21 cellular contexts compared by ENCODE assay signal in the genomic region with DNA sequence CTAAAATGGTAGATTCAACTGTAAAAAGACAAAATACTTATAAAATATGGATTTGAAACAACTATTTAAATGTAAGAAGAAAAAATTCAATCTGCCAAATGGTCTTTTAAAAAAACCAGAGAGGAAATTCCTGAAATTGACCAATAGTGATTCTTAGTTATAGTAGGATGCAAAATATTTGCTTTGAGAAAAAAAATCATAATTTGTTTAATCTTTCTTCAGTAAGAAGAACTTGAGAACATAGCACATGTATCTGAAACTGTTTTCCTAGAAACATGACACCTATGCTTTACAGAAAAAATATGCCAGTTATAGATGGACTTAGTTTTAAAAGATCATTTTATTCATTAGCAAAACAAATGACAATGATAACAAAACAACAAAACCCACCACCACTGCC.
A peak's percentile ranks its signal among the peaks of the same experiment; 100 is the strongest.
DNase-seq lines count a peak whose midpoint lies in the region; FAIRE-seq and TF ChIP-seq lines count a peak whose summit lies in the region.
"Had no signal": no experiment of that assay in that cellular context is flagged by ENCODE, and none has a peak within 500 bp of the region (broad histone marks: within the 10 kb centered on the region; RNA-seq: fewer than 3 reads in every experiment).

No MANE protein-coding gene starts in this region.

- H2BK120ac ChIP-seq in neuronal stem cell (ENCODE audit: low read depth, low read length): no peak overlapping the region

- no peak overlapping the region for H3K4me2 ChIP-seq in neuronal stem cell (ENCODE audit: insufficient read depth, low read length, poor library complexity, severe bottlenecking)

- no peaks in the 10 kb centered on the region for H3K36me3 Mint-ChIP-seq in nephron (ENCODE audit: low read depth)
- H3K36me3 Mint-ChIP-seq: CD4-positive, alpha-beta memory T cell had no signal

- H3K27ac ChIP-seq in small intestine (ENCODE audit: low read depth in 1 of 2, low read length in 1 of 2) (no peak overlapping the region), substantia nigra (ENCODE audit: low read depth, low read length, poor library complexity, severe bottlenecking) (no peak overlapping the region), neuronal stem cell (replicated peaks; ENCODE audit: low read length) (no peak overlapping the region)
- H3K27ac ChIP-seq: C4-2B, HL-60 had no signal

- peak overlapping the region; percentile 3 to 59 (median 25) for H3K27ac Mint-ChIP-seq in nephron
- H3K27ac Mint-ChIP-seq: CD4-positive, alpha-beta memory T cell had no signal

- H2AK5ac ChIP-seq in neuronal stem cell (ENCODE audit: low read depth, low read length): no peak overlapping the region

- no peak overlapping the region for H3K18ac ChIP-seq in neuronal stem cell (ENCODE audit: low read length)

- peak; percentile 54 for DNase-seq in adipocyte (ENCODE audit: low read depth)
- DNase-seq in fibroblast of gingiva (ENCODE audit: low read depth): peak; percentile 68
- no peak for DNase-seq in small intestine
- no peak for DNase-seq in substantia nigra (lab: John Stamatoyannopoulos, UW)
- DNase-seq in NCI-H2081 (lab: John Stamatoyannopoulos, UW): no peak
- DNase-seq in neuronal stem cell (ENCODE audit: low spot score): no peak
- DNase-seq: BE2C; CD4-positive, alpha-beta memory T cell; COR-L47; DMS153; DMS79 treated with DMSO at 0.1 percent for 48 hours; EL had no signal

- no peak overlapping the region for H4K8ac ChIP-seq in neuronal stem cell (ENCODE audit: low read depth, low read length)

- H2BK12ac ChIP-seq in neuronal stem cell (ENCODE audit: low read length): no peak overlapping the region

- no peaks in the 10 kb centered on the region for H3K27me3 Mint-ChIP-seq in nephron (ENCODE audit: low read depth)

- H3K36me3 ChIP-seq in adipocyte (ENCODE audit: control insufficient read depth, insufficient read depth, low read length, severe bottlenecking): no peaks in the 10 kb centered on the region
- no peaks in the 10 kb centered on the region for H3K36me3 ChIP-seq in small intestine (ENCODE audit: control insufficient read depth in 2 of 2, insufficient read depth in 2 of 2, low read length in 2 of 2)
- H3K36me3 ChIP-seq in neuronal stem cell (replicated peaks in 1 of 2; ENCODE audit: control insufficient read depth in 2 of 2, insufficient read depth in 2 of 2, low read length in 2 of 2): no peaks in the 10 kb centered on the region
- H3K36me3 ChIP-seq: BE2C, HAP-1 had no signal

- TF ChIP-seq CTCF in nephron (IDR thresholded peaks at IDR 0.05; ENCODE audit: unreplicated experiment in 3 of 3): no peak

- H3K4me1 Mint-ChIP-seq in nephron: peaks cover 46% of the 10 kb centered on the region
- H3K4me1 Mint-ChIP-seq: CD4-positive, alpha-beta memory T cell had no signal

- no peak overlapping the region for H3K23ac ChIP-seq in neuronal stem cell (ENCODE audit: low read depth, low read length, poor library complexity)

- H3K14ac ChIP-seq in neuronal stem cell (ENCODE audit: low read length): no peak overlapping the region

- H2BK15ac ChIP-seq in neuronal stem cell (ENCODE audit: low read length): no peak overlapping the region

- H3K4me3 ChIP-seq in adipocyte (ENCODE audit: low read length): no peak overlapping the region
- H3K4me3 ChIP-seq in small intestine (ENCODE audit: low read depth in 1 of 2, low read length in 2 of 2): no peak overlapping the region
- no peak overlapping the region for H3K4me3 ChIP-seq in neuronal stem cell (ENCODE audit: low read length in 2 of 2)
- H3K4me3 ChIP-seq: HAP-1 had no signal

- no peaks in the 10 kb centered on the region for H3K9me3 Mint-ChIP-seq in nephron
- H3K9me3 Mint-ChIP-seq: CD4-positive, alpha-beta memory T cell had no signal

- no peaks in the 10 kb centered on the region for H3K79me1 ChIP-seq in neuronal stem cell (ENCODE audit: low read depth, low read length)

- no peaks in the 10 kb centered on the region for H3K27me3 ChIP-seq in adipocyte (replicated peaks; ENCODE audit: control insufficient read depth, insufficient read depth, low read length)
- H3K27me3 ChIP-seq in small intestine (ENCODE audit: control insufficient read depth in 2 of 2, insufficient read depth in 2 of 2, low read length in 2 of 2): no peaks in the 10 kb centered on the region
- H3K27me3 ChIP-seq in neuronal stem cell (ENCODE audit: control insufficient read depth in 3 of 3, insufficient read depth in 3 of 3, low read depth in 1 of 3, low read length in 3 of 3): no peaks in the 10 kb centered on the region
- H3K27me3 ChIP-seq: BE2C had no signal

- H3K9me3 ChIP-seq in adipocyte (ENCODE audit: control insufficient read depth, low read length) (no peaks in the 10 kb centered on the region), small intestine (ENCODE audit: control insufficient read depth, low read depth) (no peaks in the 10 kb centered on the region), neuronal stem cell (replicated peaks in 1 of 2; ENCODE audit: control insufficient read depth in 2 of 2, insufficient read depth in 1 of 2, low read depth in 1 of 2, low read length in 2 of 2) (no peaks in the 10 kb centered on the region)
- H3K9me3 ChIP-seq: BE2C, HAP-1 had no signal

- H4K91ac ChIP-seq in neuronal stem cell (ENCODE audit: low read depth, low read length, poor library complexity): no peak overlapping the region

- H3K9ac ChIP-seq in adipocyte (ENCODE audit: low read length) (no peak overlapping the region), neuronal stem cell (ENCODE audit: low read depth, low read length, poor library complexity) (no peak overlapping the region)

- H3K4me1 ChIP-seq in adipocyte (ENCODE audit: control insufficient read depth, insufficient read depth, low read length): no peaks in the 10 kb centered on the region
- H3K4me1 ChIP-seq in small intestine (ENCODE audit: control insufficient read depth in 2 of 2, insufficient read depth in 1 of 2, low read depth in 1 of 2, low read length in 1 of 2): no peaks in the 10 kb centered on the region
- H3K4me1 ChIP-seq in neuronal stem cell (ENCODE audit: control insufficient read depth in 2 of 2, insufficient read depth in 1 of 2, low read depth in 1 of 2, low read length in 2 of 2): no peaks in the 10 kb centered on the region
- H3K4me1 ChIP-seq: HAP-1 had no signal

- no peak overlapping the region for H2BK5ac ChIP-seq in neuronal stem cell (ENCODE audit: low read length)

- no peak overlapping the region for H2AFZ ChIP-seq in neuronal stem cell (ENCODE audit: low read length)

- no peak overlapping the region for H3K4me3 Mint-ChIP-seq in nephron
- H3K4me3 Mint-ChIP-seq: CD4-positive, alpha-beta memory T cell had no signal

- H3K4ac ChIP-seq in neuronal stem cell (ENCODE audit: low read length): no peak overlapping the region

- FAIRE-seq in small intestine (lab: Jason Lieb, UNC): peak; percentile 92
- FAIRE-seq: A204.1, D721Med, G401.6, GM12891, H1 had no signal

Comparison
In these comparisons a context has a peak if more than half of its experiments do, and no peak if none do; other contexts are left out.
1. DNase-seq: peak in adipocyte (single experiment) and fibroblast of gingiva (single experiment); none in small intestine (single experiment), substantia nigra (0 of 49), NCI-H2081 (0 of 2) and neuronal stem cell (single experiment).